In the genomic region with DNA sequence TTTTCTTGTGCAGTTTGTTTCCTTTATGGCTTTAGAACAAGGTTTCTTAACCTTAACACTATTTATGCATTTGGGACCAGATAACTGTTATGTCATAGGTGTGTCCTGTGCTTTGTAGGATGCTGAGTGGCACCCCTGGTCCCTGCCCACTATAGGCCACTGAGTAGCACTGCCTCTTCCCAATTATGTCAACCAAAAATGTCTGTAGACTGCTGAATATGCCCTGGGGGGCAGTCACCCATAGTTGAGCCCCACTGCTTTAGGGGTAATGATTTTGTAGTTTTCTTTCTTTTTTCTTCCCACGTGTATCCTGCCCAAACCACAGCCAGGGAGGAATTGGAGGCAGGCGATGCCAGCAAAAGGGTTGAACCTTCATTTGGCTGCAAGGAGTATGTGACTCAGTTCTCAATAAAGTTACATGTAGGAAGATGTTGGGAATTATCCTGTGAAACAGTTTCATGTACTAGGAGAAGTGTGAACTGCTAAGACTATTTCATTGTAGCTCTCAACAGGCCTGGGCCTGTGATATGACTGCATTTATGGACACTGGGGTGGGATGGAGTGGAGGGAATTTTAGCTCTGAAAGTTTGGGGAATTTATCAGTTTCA, we compare ENCODE assay signal across 1 cellular context.
A peak's percentile ranks its signal among the peaks of the same experiment; 100 is the strongest.
TF ChIP-seq lines count a peak whose summit lies in the region.

No MANE protein-coding gene starts in this region.

TF ChIP-seq in HepG2, 621 proteins besides CTCF, POLR2A, EP300 and RAD21:
- TF ChIP-seq HDAC6 (IDR thresholded peaks at IDR 0.05; ENCODE audit: low read depth, low read length): no peak
- peak; percentile 54 for TF ChIP-seq RBM22 (optimal IDR thresholded peaks at IDR 0.05; ENCODE audit: low read length)
TF ChIP-seq in HepG2: peak in this region for 1.
